ENCODE assay signal across 20 cellular contexts in the genomic region with DNA sequence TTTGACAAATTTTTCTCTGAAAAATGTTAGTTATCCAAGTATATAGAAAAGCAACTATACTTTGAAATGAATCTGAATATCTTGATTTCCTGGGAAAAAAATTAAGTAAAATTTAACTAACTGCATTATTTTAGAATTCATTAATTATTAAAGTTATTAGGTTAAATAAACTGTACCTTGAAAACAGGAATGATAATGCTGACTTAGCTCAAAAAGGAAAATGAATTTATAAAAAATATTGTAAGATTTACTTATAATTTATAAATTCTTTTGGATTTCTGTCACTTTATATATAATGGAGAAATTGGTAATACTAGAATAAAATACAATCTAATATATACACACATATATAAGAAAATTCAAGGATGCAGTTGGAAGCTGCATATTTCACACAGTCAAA. TPM values are rescaled to one million over a fixed set of nuclear protein-coding genes. Genes with fewer than 3 reads are reported as not detected.
A peak's percentile ranks its signal among the peaks of the same experiment; 100 is the strongest.
DNase-seq lines count a peak whose midpoint lies in the region; ATAC-seq, FAIRE-seq and TF ChIP-seq lines count a peak whose summit lies in the region.
"Had no signal": no experiment of that assay in that cellular context is flagged by ENCODE, and none has a peak within 500 bp of the region (broad histone marks: within the 10 kb centered on the region; RNA-seq: fewer than 3 reads in every experiment).

No MANE protein-coding gene starts in this region.

- H3K4me1 ChIP-seq in HepG2 (ENCODE audit: insufficient read depth, low read length) (no peaks in the 10 kb centered on the region), right lobe of liver (peaks cover 0 to 15% (median 4%) of the 10 kb centered on the region in 4 donors), endothelial cell of umbilical vein (ENCODE audit: control insufficient read depth, extremely low read depth, insufficient read depth, low read length) (peaks cover 33% of the 10 kb centered on the region), pancreas (peaks cover 0 to 5% (median 0%) of the 10 kb centered on the region in 3 donors), osteoblast (ENCODE audit: insufficient read depth, low read length) (peaks cover 5% of the 10 kb centered on the region)

- H4K20me1 ChIP-seq in HepG2 (ENCODE audit: insufficient read depth, low read length): no peaks in the 10 kb centered on the region
- H4K20me1 ChIP-seq in endothelial cell of umbilical vein (replicated peaks; ENCODE audit: control insufficient read depth, extremely low read depth, insufficient read depth, low read length): no peaks in the 10 kb centered on the region
- H4K20me1 ChIP-seq in osteoblast (ENCODE audit: insufficient read depth, low read length): no peaks in the 10 kb centered on the region

- BruUV-seq in HepG2 (replicated peaks; lab: Mats Ljungman, UMichigan): no TSS peak
- no TSS peak for BruUV-seq in endothelial cell of umbilical vein (replicated peaks; lab: Mats Ljungman, UMichigan)

- DNase-seq in HepG2 (ENCODE audit: low spot score): no peak
- DNase-seq in right lobe of liver: no peak
- DNase-seq in endothelial cell of umbilical vein (ENCODE audit: low read depth, low spot score): no peak
- no peak for DNase-seq in pancreas
- no peak for DNase-seq in osteoblast (ENCODE audit: insufficient read length, low spot score, missing footprints)
- no peak for DNase-seq in dedifferentiated amniotic fluid mesenchymal stem cell (ENCODE audit: extremely low spot score)
- DNase-seq: CD8-positive, alpha-beta T cell; COR-L47; GDM1; GM23248; HCEC 1CT; Karpas-422; KBM-7 had no signal

- no peak overlapping the region for H3K4me3 ChIP-seq in HepG2 (replicated peaks in 1 of 3; ENCODE audit: insufficient read depth in 1 of 3, low read depth in 2 of 3, low read length in 3 of 3)
- no peak overlapping the region for H3K4me3 ChIP-seq in right lobe of liver
- no peak overlapping the region for H3K4me3 ChIP-seq in endothelial cell of umbilical vein (replicated peaks in 1 of 3; ENCODE audit: insufficient read depth in 1 of 3, low read depth in 1 of 3, low read length in 3 of 3)
- no peak overlapping the region for H3K4me3 ChIP-seq in pancreas
- no peak overlapping the region for H3K4me3 ChIP-seq in osteoblast (ENCODE audit: insufficient read depth, low read length)
- H3K4me3 ChIP-seq: BLaER1 treated with 17β-estradiol and CSF1 and Interleukin-3, amounts not matched to agents 10 nM and 100 nM; GM23248 had no signal

- intact Hi-C loops in HepG2 (cut with micrococcal nuclease; ENCODE audit: unreplicated experiment): loop anchor here (10.0 kb wide), 2 partner anchors 75 to 405 kb away; no protein-coding TSS in a partner anchor
- intact Hi-C loops in right lobe of liver (cut with DNase I): no loop called here
- intact Hi-C loops in endothelial cell of umbilical vein (cut with micrococcal nuclease): loop anchor here (5.0 to 10.0 kb wide), 2 partner anchors 407 to 835 kb away; no protein-coding TSS in a partner anchor
- intact Hi-C loops in pancreas (cut with DNase I): loop anchor here in 1 of 3 donors (10.0 kb wide), 1 partner anchor 735 kb away; no protein-coding TSS in a partner anchor

- dilution Hi-C loops in endothelial cell of umbilical vein (cut with MboI; ENCODE audit: extremely low pct_ligation_motif_present, low sequenced_read_pairs): no loop called here

- ATAC-seq in HepG2: no peak
- ATAC-seq in right lobe of liver: no peak
- no peak for ATAC-seq in pancreas
- no peak for ATAC-seq in HG03354 (IDR thresholded peaks at IDR 0.05; ENCODE audit: poor library complexity, severe bottlenecking, unreplicated experiment)
- ATAC-seq: CD8-positive, alpha-beta T cell had no signal

- no peak for TF ChIP-seq CTCF in HepG2 (CRISPR knock-in tag; IDR thresholded peaks at IDR 0.05)
- no peak for TF ChIP-seq CTCF in right lobe of liver (IDR thresholded peaks at IDR 0.05)
- TF ChIP-seq CTCF in endothelial cell of umbilical vein (IDR thresholded peaks at IDR 0.05; ENCODE audit: extremely low read depth in 1 of 2, insufficient read depth in 1 of 2, low read depth in 1 of 2, low read length in 2 of 2): no peak
- no peak for TF ChIP-seq CTCF in pancreas (IDR thresholded peaks at IDR 0.05)
- TF ChIP-seq CTCF in osteoblast (IDR thresholded peaks at IDR 0.05; ENCODE audit: extremely low read depth, low read depth, low read length): no peak

- no peak for TF ChIP-seq RAD21 in HepG2 (CRISPR knock-in tag; IDR thresholded peaks at IDR 0.05)

- H3K9me1 ChIP-seq in endothelial cell of umbilical vein (replicated peaks; ENCODE audit: control insufficient read depth, extremely low read depth, insufficient read depth, low read length): no peaks in the 10 kb centered on the region

- H3K4me2 ChIP-seq in HepG2 (ENCODE audit: low read depth, low read length) (no peak overlapping the region), endothelial cell of umbilical vein (ENCODE audit: insufficient read depth, low read length) (no peak overlapping the region), osteoblast (ENCODE audit: insufficient read depth, low read length) (no peak overlapping the region)
- H3K4me2 ChIP-seq: BLaER1 treated with 17β-estradiol and CSF1 and Interleukin-3, amounts not matched to agents 10 nM and 100 nM had no signal

- TF ChIP-seq POLR2A in HepG2 (IDR thresholded peaks at IDR 0.05; ENCODE audit: insufficient read depth in 1 of 2, low read depth in 2 of 2, low read length in 2 of 2) (no peak), right lobe of liver (IDR thresholded peaks at IDR 0.05) (no peak), endothelial cell of umbilical vein (IDR thresholded peaks at IDR 0.05; ENCODE audit: low read depth, low read length) (no peak)

- no peak overlapping the region for H3K9ac ChIP-seq in HepG2 (ENCODE audit: insufficient read depth, low read depth, low read length)
- H3K9ac ChIP-seq in endothelial cell of umbilical vein (replicated peaks; ENCODE audit: extremely low read depth, insufficient read depth, low read length): no peak overlapping the region
- H3K9ac ChIP-seq: BLaER1 treated with 17β-estradiol and CSF1 and Interleukin-3, amounts not matched to agents 10 nM and 100 nM; GM23248 had no signal

- H3K9me3 ChIP-seq in HepG2 (ENCODE audit: low read length) (no peaks in the 10 kb centered on the region), right lobe of liver (no peaks in the 10 kb centered on the region), endothelial cell of umbilical vein (replicated peaks; ENCODE audit: control insufficient read depth, insufficient read depth, low read length) (no peaks in the 10 kb centered on the region), pancreas (no peaks in the 10 kb centered on the region), osteoblast (ENCODE audit: low read depth, low read length) (no peaks in the 10 kb centered on the region)
- H3K9me3 ChIP-seq: BLaER1 treated with 17β-estradiol and CSF1 and Interleukin-3, amounts not matched to agents 10 nM and 100 nM had no signal

- H3K27ac ChIP-seq in HepG2 (ENCODE audit: extremely low read length, insufficient read depth, low read length) (no peak overlapping the region), right lobe of liver (no peak overlapping the region), endothelial cell of umbilical vein (ENCODE audit: insufficient read depth, low read depth, low read length) (peak overlapping the region; percentile 66), pancreas (no peak overlapping the region), osteoblast (ENCODE audit: low read depth, low read length) (no peak overlapping the region)
- H3K27ac ChIP-seq: 22Rv1; BLaER1 treated with 17β-estradiol and CSF1 and Interleukin-3, amounts not matched to agents 10 nM and 100 nM; GM23248 had no signal

- no peak for FAIRE-seq in HepG2 (lab: Jason Lieb, UNC)
- no peak for FAIRE-seq in endothelial cell of umbilical vein (lab: Jason Lieb, UNC)
- FAIRE-seq in pancreas (lab: Jason Lieb, UNC): peak; percentile 82
- FAIRE-seq: GM12892, GM18507 had no signal

- H3K27me3 ChIP-seq in HepG2 (ENCODE audit: control insufficient read depth in 1 of 2, insufficient read depth in 2 of 2, low read length in 2 of 2): no peaks in the 10 kb centered on the region; a peak in 1 of 5 replicates
- no peaks in the 10 kb centered on the region for H3K27me3 ChIP-seq in right lobe of liver
- H3K27me3 ChIP-seq in endothelial cell of umbilical vein (ENCODE audit: control insufficient read depth in 2 of 2, insufficient read depth in 2 of 2, low read length in 2 of 2): no peaks in the 10 kb centered on the region
- H3K27me3 ChIP-seq in pancreas: no peaks in the 10 kb centered on the region
- H3K27me3 ChIP-seq in osteoblast (ENCODE audit: insufficient read depth, low read length): no peaks in the 10 kb centered on the region
- H3K27me3 ChIP-seq: BLaER1 treated with 17β-estradiol and CSF1 and Interleukin-3, amounts not matched to agents 10 nM and 100 nM had no signal

- H3K79me2 ChIP-seq in HepG2 (ENCODE audit: insufficient read depth, low read length): no peaks in the 10 kb centered on the region
- H3K79me2 ChIP-seq in endothelial cell of umbilical vein (ENCODE audit: control insufficient read depth, insufficient read depth, low read length): no peaks in the 10 kb centered on the region
- no peaks in the 10 kb centered on the region for H3K79me2 ChIP-seq in osteoblast (ENCODE audit: insufficient read depth, low read length)

- CTCF ChIA-PET in HepG2 (lab: Yijun Ruan, JAX; ENCODE audit: low intra/inter-chr PET ratio, low total read pairs): no interaction called here
- CTCF ChIA-PET in endothelial cell of umbilical vein (lab: Charles Lee): interaction anchor here (1.0 to 5.5 kb wide), 4 partner anchors 11 to 735 kb away, joined by 3 to 54 read pairs (median 10); a partner anchor contains a TSS

- TF ChIP-seq EP300 in HepG2 (IDR thresholded peaks at IDR 0.05; ENCODE audit: low read depth in 2 of 2, low read length in 2 of 2): no peak
- no peak for TF ChIP-seq EP300 in HepG2 (CRISPR knock-in tag; IDR thresholded peaks at IDR 0.05; ENCODE audit: borderline replicate concordance)

- H2AFZ ChIP-seq in HepG2 (ENCODE audit: low read length) (no peak overlapping the region), endothelial cell of umbilical vein (ENCODE audit: low read depth, low read length) (no peak overlapping the region), osteoblast (ENCODE audit: low read length) (no peak overlapping the region)
- H2AFZ ChIP-seq: GM23248 had no signal

- in situ Hi-C loops in HepG2 (cut with HindIII; ENCODE audit: extremely low pct_ligation_motif_present, low pct_unique_long_range_greater_than_20kb): loop anchor here (10.0 kb wide), 2 partner anchors 735 to 795 kb away; no protein-coding TSS in a partner anchor

- POLR2A ChIA-PET in HepG2 (lab: Yijun Ruan, JAX) (no interaction called here), endothelial cell of umbilical vein (lab: Charles Lee) (no interaction called here)

- H3K36me3 ChIP-seq in HepG2 (replicated peaks in 1 of 2; ENCODE audit: control insufficient read depth in 1 of 2, insufficient read depth in 2 of 2, low read length in 2 of 2) (no peaks in the 10 kb centered on the region), right lobe of liver (no peaks in the 10 kb centered on the region), endothelial cell of umbilical vein (ENCODE audit: control insufficient read depth in 2 of 2, extremely low read depth in 1 of 2, insufficient read depth in 2 of 2, low read length in 2 of 2) (no peaks in the 10 kb centered on the region), pancreas (no peaks in the 10 kb centered on the region), osteoblast (ENCODE audit: insufficient read depth, low read length) (no peaks in the 10 kb centered on the region)

RNA-seq across cellular contexts. Expression of a gene that starts 36.1 kb away (rescaled TPM):
- not detected in 2 replicates for total RNA-seq in HepG2 (2016; rRNA removed; fragmentation: Illumina TruSeq; extraction: Trizol)
- total RNA-seq in HepG2 (2016; cell fraction: cytosol; rRNA removed; fragmentation: Illumina TruSeq; extraction: Trizol; ENCODE audit: low read depth): not detected in 2 replicates
- not detected in 2 replicates for total RNA-seq in HepG2 (2016; cell fraction: insoluble cytoplasmic fraction; rRNA removed; fragmentation: Illumina TruSeq; extraction: Trizol)
- not detected in 2 replicates for total RNA-seq in HepG2 (2016; cell fraction: membrane; rRNA removed; fragmentation: Illumina TruSeq; extraction: Trizol)
- not detected in 2 replicates for total RNA-seq in HepG2 (2016; cell fraction: nucleus; rRNA removed; fragmentation: Illumina TruSeq; extraction: Trizol)
- polyA plus RNA-seq in HepG2 (2011; rRNA removed): not detected in 2 replicates
- not detected in 2 replicates for polyA plus RNA-seq in HepG2 (2011; cell fraction: cytosol; rRNA removed)
- 0.05 TPM in 1 of 2 replicates, not detected in the other for polyA plus RNA-seq in HepG2 (2011; cell fraction: nucleus; rRNA removed)
- 0.09 TPM in 1 of 2 replicates, not detected in the other for polyA plus RNA-seq in HepG2 (2012)
- not detected in 2 replicates for polyA plus RNA-seq in HepG2 (2016; cell fraction: cytosol; fragmentation: Illumina TruSeq; extraction: Trizol; ENCODE audit: low read depth)
- not detected in 2 replicates for polyA plus RNA-seq in HepG2 (2016; cell fraction: insoluble cytoplasmic fraction; fragmentation: Illumina TruSeq; extraction: Trizol; ENCODE audit: low read depth)
- not detected in 2 replicates for polyA plus RNA-seq in HepG2 (2016; cell fraction: membrane; fragmentation: Illumina TruSeq; extraction: Trizol; ENCODE audit: low read depth)
- polyA plus RNA-seq in HepG2 (2016; cell fraction: nucleus; fragmentation: Illumina TruSeq; extraction: Trizol; ENCODE audit: insufficient read depth, low read depth): 0.29 TPM in 1 of 2 replicates, not detected in the other
- polyA minus RNA-seq in HepG2 (2011; rRNA and poly(A)+ RNA removed; ENCODE audit: low replicate concordance): not detected in 2 replicates
- not detected in 2 replicates for polyA minus RNA-seq in HepG2 (2011; cell fraction: cytosol; rRNA and poly(A)+ RNA removed)
- polyA minus RNA-seq in HepG2 (2011; cell fraction: nucleus; rRNA and poly(A)+ RNA removed): not detected in 2 replicates
- total RNA-seq in right lobe of liver: 100 to 1,000 TPM in 2 of 6 experiments, 10 to 100 TPM in 4; 50.5 to 115 (median 67.5) TPM
- total RNA-seq in endothelial cell of umbilical vein: not detected in 2 replicates
- not detected in 2 replicates for polyA plus RNA-seq in endothelial cell of umbilical vein
- polyA plus RNA-seq in endothelial cell of umbilical vein (2011; cell fraction: cytosol; rRNA removed): 0.14 TPM in 1 of 2 replicates, not detected in the other
- polyA plus RNA-seq in endothelial cell of umbilical vein (2011; cell fraction: nucleus; rRNA removed): not detected in 2 replicates
- polyA plus RNA-seq in endothelial cell of umbilical vein (2012): not detected in 2 replicates
- not detected in 2 replicates for polyA minus RNA-seq in endothelial cell of umbilical vein
- polyA minus RNA-seq in endothelial cell of umbilical vein (2011; cell fraction: cytosol; rRNA and poly(A)+ RNA removed): not detected
- not detected in 2 replicates for polyA minus RNA-seq in endothelial cell of umbilical vein (2011; cell fraction: nucleus; rRNA and poly(A)+ RNA removed)
- total RNA-seq in pancreas: under 1 TPM in 2 of 6 donors, not detected in 4; 0.06 to 0.44 TPM
- under 1 TPM in 1 of 2 donors, not detected in 1; 0.40 TPM for polyA plus RNA-seq in pancreas
- total RNA-seq in osteoblast: 0.29 TPM in 1 of 2 replicates, not detected in the other
- total RNA-seq: B cell; CD8-positive, alpha-beta T cell; GM23248; H4 had no signal
- polyA plus RNA-seq: GM23248 had no signal

Comparison
In these comparisons a context has a peak if more than half of its experiments do, and no peak if none do; other contexts are left out.
1. RNA of a gene that starts 36.1 kb away (total RNA-seq): 50.5 to 115 TPM in right lobe of liver; 0.06 to 0.44 TPM in pancreas, not detected in HepG2, not detected in endothelial cell of umbilical vein and 0.29 TPM in osteoblast; every median in the first group is over 10 times any median in the second.
2. intact Hi-C loops: an anchor here in HepG2 (10.0 kb wide) and endothelial cell of umbilical vein (5.0 to 10.0 kb wide); none called in right lobe of liver.